8 cellular contexts compared by ENCODE assay signal in the genomic region with DNA sequence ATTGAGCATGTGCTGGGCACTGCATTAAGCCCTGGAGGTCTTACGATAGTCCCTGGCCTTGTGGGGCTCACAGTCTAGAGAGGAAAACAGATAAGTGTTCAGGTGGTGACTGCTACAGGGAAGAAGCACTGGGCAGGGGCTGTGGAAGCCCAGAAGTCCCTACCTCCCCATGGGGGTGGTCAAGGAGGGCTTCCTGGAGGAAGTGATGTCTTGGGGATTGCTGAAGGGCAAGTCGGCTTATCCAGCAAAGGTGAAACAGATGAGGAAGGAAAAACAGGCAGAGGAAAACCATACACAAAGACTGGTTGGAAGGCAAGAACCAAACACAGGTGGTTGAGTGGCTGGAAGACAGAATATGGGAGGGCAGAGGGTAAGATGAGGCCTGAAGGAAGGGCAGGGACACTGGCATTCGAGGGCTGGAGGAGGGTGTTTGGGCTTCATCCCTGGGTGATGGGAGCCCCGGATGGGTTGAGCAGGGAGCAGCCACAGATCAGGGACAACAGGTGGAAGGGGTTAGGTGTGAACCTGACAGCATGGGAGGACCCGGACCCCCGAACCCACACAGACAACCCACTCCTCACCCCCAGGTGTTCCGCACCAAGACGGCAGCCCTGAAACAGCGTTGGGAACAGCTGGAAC. TPM values are rescaled to one million over a fixed set of nuclear protein-coding genes. Genes with fewer than 3 reads are reported as not detected.
A peak's percentile ranks its signal among the peaks of the same experiment; 100 is the strongest.
DNase-seq lines count a peak whose midpoint lies in the region; TF ChIP-seq lines count a peak whose summit lies in the region.

No MANE protein-coding gene starts in this region.

- H3K27me3 Mint-ChIP-seq in Calu3 (ENCODE audit: unreplicated experiment) = no peaks in the 10 kb centered on the region
- peaks cover 73% of the 10 kb centered on the region for H3K27me3 Mint-ChIP-seq in dendritic cell treated with granulocyte-macrophage colony-stimulating factor and Interleukin-4, amounts not matched to agents 40 ng/mL and 50 ng/mL, for 4 days
- peaks cover 28% of the 10 kb centered on the region for H3K27me3 Mint-ChIP-seq in neural progenitor cell (ENCODE audit: insufficient read depth, low read depth)

- H3K4me3 Mint-ChIP-seq in Calu3 (ENCODE audit: low read depth, unreplicated experiment) (peak overlapping the region; percentile 98), neural progenitor cell (peak overlapping the region; percentile 64)
- peak overlapping the region; percentile 81 for H3K4me3 Mint-ChIP-seq in dendritic cell treated with granulocyte-macrophage colony-stimulating factor and Interleukin-4, amounts not matched to agents 40 ng/mL and 50 ng/mL, for 4 days

- TSS peak; percentile 26 for BruUV-seq in Calu3 (replicated peaks; lab: Mats Ljungman, UMichigan)

- intact Hi-C loops in Calu3 (cut with micrococcal nuclease; ENCODE audit: unreplicated experiment) = loop anchor here (2.0 to 5.0 kb wide), 2 partner anchors 18 to 160 kb away; partner anchors contain the start of gene RASAL1
- intact Hi-C loops in dendritic cell treated with granulocyte-macrophage colony-stimulating factor and Interleukin-4, amounts not matched to agents 40 ng/mL and 50 ng/mL, for 4 days (cut with micrococcal nuclease) = no loop called here

- peaks cover 9% of the 10 kb centered on the region for H3K4me1 ChIP-seq in neural progenitor cell

- CTCF ChIA-PET in Calu3 (lab: Charles Lee) = interaction anchor here (0.9 to 5.9 kb wide), 9 partner anchors 10 to 103 kb away, joined by 3 to 108 read pairs (median 5); partner anchors contain the start of gene RASAL1

- H3K4me1 Mint-ChIP-seq in Calu3 (ENCODE audit: low read depth, unreplicated experiment) = peaks cover 30% of the 10 kb centered on the region
- H3K4me1 Mint-ChIP-seq in dendritic cell treated with granulocyte-macrophage colony-stimulating factor and Interleukin-4, amounts not matched to agents 40 ng/mL and 50 ng/mL, for 4 days (ENCODE audit: low read depth) = peaks cover 50% of the 10 kb centered on the region
- H3K4me1 Mint-ChIP-seq in neural progenitor cell = peaks cover 34% of the 10 kb centered on the region

- H3K27ac Mint-ChIP-seq in Calu3 (ENCODE audit: unreplicated experiment) (peak overlapping the region; percentile 13), neural progenitor cell (no peak overlapping the region)
- H3K27ac Mint-ChIP-seq in dendritic cell treated with granulocyte-macrophage colony-stimulating factor and Interleukin-4, amounts not matched to agents 40 ng/mL and 50 ng/mL, for 4 days = no peak overlapping the region

- no peaks in the 10 kb centered on the region for H3K9me3 Mint-ChIP-seq in Calu3 (ENCODE audit: low read depth, unreplicated experiment)
- H3K9me3 Mint-ChIP-seq in dendritic cell treated with granulocyte-macrophage colony-stimulating factor and Interleukin-4, amounts not matched to agents 40 ng/mL and 50 ng/mL, for 4 days = no peaks in the 10 kb centered on the region
- peaks cover 3% of the 10 kb centered on the region for H3K9me3 Mint-ChIP-seq in neural progenitor cell

- H3K9ac ChIP-seq in neural progenitor cell = no peak overlapping the region

- H4K20me1 ChIP-seq in neural progenitor cell (ENCODE audit: low read depth) = peaks cover 25% of the 10 kb centered on the region

- peak overlapping the region; percentile 46 for H3K4me3 ChIP-seq in LNCaP clone FGC (ENCODE audit: low read depth, low read length)
- H3K4me3 ChIP-seq in neural progenitor cell = peak overlapping the region; percentile 50

- H3K27me3 ChIP-seq in neural progenitor cell = peaks cover 65% of the 10 kb centered on the region

- no peaks in the 10 kb centered on the region for H3K36me3 ChIP-seq in neural progenitor cell

- no peaks in the 10 kb centered on the region for H3K79me2 ChIP-seq in neural progenitor cell (ENCODE audit: low read depth)

- no peak for TF ChIP-seq CTCF in Calu3 (IDR thresholded peaks at IDR 0.05; ENCODE audit: unreplicated experiment)
- TF ChIP-seq CTCF in LNCaP clone FGC (IDR thresholded peaks at IDR 0.05; ENCODE audit: control insufficient read depth, extremely low read depth, insufficient read depth) = no peak
- TF ChIP-seq CTCF in neural progenitor cell (IDR thresholded peaks at IDR 0.05) = no peak

- H3K9me3 ChIP-seq in neural progenitor cell (ENCODE audit: low read depth) = no peaks in the 10 kb centered on the region

- no peak overlapping the region for H2AFZ ChIP-seq in neural progenitor cell (replicated peaks)

- DNase-seq in Calu3 (no peak), LNCaP clone FGC (ENCODE audit: low read depth) (no peak), neural progenitor cell (ENCODE audit: low spot score) (no peak), Ammon's horn (ENCODE audit: low spot score) (no peak), NCI-H510A treated with DMSO at 0.1 percent for 48 hours (lab: John Stamatoyannopoulos, UW) (no peak), cerebellum (ENCODE audit: low spot score) (no peak), AG08396 (ENCODE audit: low spot score) (no peak)

- no peak overlapping the region for H3K27ac ChIP-seq in neural progenitor cell

- H3K4me2 ChIP-seq in neural progenitor cell = peak overlapping the region; percentile 86

- H3F3A ChIP-seq in neural progenitor cell (ENCODE audit: low read depth) = peaks cover 53% of the 10 kb centered on the region

- peaks cover 41% of the 10 kb centered on the region for H3K36me3 Mint-ChIP-seq in Calu3 (ENCODE audit: insufficient read depth, unreplicated experiment)
- peaks cover 8% of the 10 kb centered on the region for H3K36me3 Mint-ChIP-seq in dendritic cell treated with granulocyte-macrophage colony-stimulating factor and Interleukin-4, amounts not matched to agents 40 ng/mL and 50 ng/mL, for 4 days (ENCODE audit: low read depth)
- peaks cover 5% of the 10 kb centered on the region for H3K36me3 Mint-ChIP-seq in neural progenitor cell

RNA-seq across cellular contexts. Expression of gene CFAP73, which starts 2.8 kb away (rescaled TPM):
- total RNA-seq in Calu3 (2022) (2.3 and 3.2 TPM in 2 replicates), neural progenitor cell (ENCODE audit: low replicate concordance) (0.19 TPM in 1 of 2 replicates, not detected in the other), cerebellum (0.54 TPM)

RNA-seq across cellular contexts. Expression of gene RASAL1, which starts 16.8 kb away (rescaled TPM):
- total RNA-seq in Calu3 (2022) = 59.7 and 85.9 TPM in 2 replicates
- 0.50 and 1.4 TPM in 2 replicates for total RNA-seq in neural progenitor cell (ENCODE audit: low replicate concordance)
- 0.27 TPM for total RNA-seq in cerebellum

RNA-seq across cellular contexts. Expression of gene DDX54, which starts 33.0 kb away (rescaled TPM):
- total RNA-seq in Calu3 (2022) (104 and 112 TPM in 2 replicates), neural progenitor cell (ENCODE audit: low replicate concordance) (36.9 and 72.9 TPM in 2 replicates), cerebellum (9.3 TPM)

RNA-seq across cellular contexts. Expression of gene RITA1, which starts 33.2 kb away (rescaled TPM):
- total RNA-seq in Calu3 (2022) (27.4 and 28.4 TPM in 2 replicates), neural progenitor cell (ENCODE audit: low replicate concordance) (13.7 and 22.5 TPM in 2 replicates), cerebellum (10.9 TPM)

Comparison
In these comparisons a context has a peak if more than half of its experiments do, and no peak if none do; other contexts are left out.
1. RNA of gene RASAL1, which starts 16.8 kb away (total RNA-seq): 59.7 to 85.9 TPM in Calu3; 0.50 to 1.4 TPM in neural progenitor cell and 0.27 TPM in cerebellum (single experiment); every median in the first group is over 10 times any median in the second.
2. Peak in every context shown above with its lines, with median percentiles within 50 percentile points of each other: H3K4me3 Mint-ChIP-seq.